Comparison of ENCODE assay signal across 9 cellular contexts in the genomic region with DNA sequence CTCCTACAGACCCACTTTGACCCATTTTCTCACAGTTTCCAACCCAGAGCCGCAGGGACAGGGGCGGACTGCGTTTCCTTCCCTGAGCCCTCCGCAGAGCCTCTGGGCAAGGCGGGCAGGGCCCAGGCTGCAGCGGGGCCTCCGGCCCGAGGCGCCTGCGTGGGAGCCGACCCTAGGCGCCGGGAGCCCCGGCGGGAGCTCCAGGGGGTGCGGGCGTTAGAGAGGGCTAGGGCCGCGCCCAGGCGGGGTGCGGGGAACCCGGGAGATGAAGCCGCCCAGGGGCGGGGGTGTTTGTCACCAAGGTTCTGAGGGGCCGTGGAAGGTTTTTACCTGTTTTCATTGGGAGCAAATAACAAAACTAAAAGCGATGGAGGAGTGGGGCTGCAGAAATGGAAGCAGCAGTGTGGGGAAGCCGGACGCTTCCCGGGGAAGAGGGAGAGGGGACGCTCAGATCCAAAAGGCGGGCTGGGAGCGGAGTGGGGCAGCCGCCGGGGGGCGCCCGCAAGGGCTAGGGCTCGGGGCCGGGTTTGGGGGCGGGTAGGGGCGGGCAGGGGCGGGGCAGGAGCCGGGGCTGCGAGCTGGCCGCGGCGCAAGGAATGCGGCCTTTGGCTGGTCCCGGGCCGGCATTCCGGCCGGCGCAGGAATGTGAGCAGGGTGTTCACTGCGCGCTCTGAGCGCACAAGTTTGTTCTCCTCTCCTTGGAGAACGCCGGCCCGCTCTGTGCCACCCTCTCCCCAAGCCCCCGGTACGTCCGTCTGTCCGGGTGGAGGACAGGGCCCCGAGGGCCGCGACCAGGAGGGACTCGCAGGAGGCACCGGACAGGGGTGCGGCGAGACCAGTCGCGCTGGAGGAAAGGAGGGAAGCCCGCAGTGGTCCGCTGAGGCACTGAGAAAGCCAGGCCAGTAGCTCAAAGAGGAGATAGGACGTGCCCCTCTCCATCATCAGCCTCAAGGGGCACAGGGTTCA.
DNase-seq lines count a peak whose midpoint lies in the region; ATAC-seq, FAIRE-seq and TF ChIP-seq lines count a peak whose summit lies in the region.
"Had no signal": no experiment of that assay in that cellular context is flagged by ENCODE, and none has a peak within 500 bp of the region (broad histone marks: within the 10 kb centered on the region; RNA-seq: fewer than 3 reads in every experiment).

No MANE protein-coding gene starts in this region.

- H3K9me3 Mint-ChIP-seq in central memory CD8-positive, alpha-beta T cell, result no peaks in the 10 kb centered on the region

- intact Hi-C loops in kidney (cut with DNase I), result loop anchor here (5.0 kb wide), 1 partner anchor 49 kb away; no protein-coding TSS in a partner anchor

- no peak for ATAC-seq in central memory CD8-positive, alpha-beta T cell (replicated peaks; ENCODE audit: extremely low read depth, poor library complexity, severe bottlenecking)
- peak; percentile 12 for ATAC-seq in stimulated activated naive CD8-positive, alpha-beta T cell treated with anti-CD3 and anti-CD28 coated beads, Interleukin-15, Interleukin-2, amounts not matched to agents 100 U/mL and 50 U/mL, for 24 hours
- no peak for ATAC-seq in HG03571 (IDR thresholded peaks at IDR 0.05; ENCODE audit: unreplicated experiment)

- no peaks in the 10 kb centered on the region for H3K36me3 ChIP-seq in kidney (ENCODE audit: control insufficient read depth in 1 of 2, insufficient read depth in 2 of 2, low read length in 2 of 2)

- peak; percentile 39 for TF ChIP-seq CTCF in kidney (IDR thresholded peaks at IDR 0.05; ENCODE audit: borderline replicate concordance, extremely low read depth, insufficient read depth)

- FAIRE-seq in kidney (lab: Jason Lieb, UNC), result no peak
- FAIRE-seq: A204.1 had no signal

- peaks cover 50% of the 10 kb centered on the region for H3K27me3 Mint-ChIP-seq in central memory CD8-positive, alpha-beta T cell

- peak overlapping the region; percentile 39 for H3K27ac Mint-ChIP-seq in central memory CD8-positive, alpha-beta T cell (ENCODE audit: low read depth)

- peak overlapping the region; percentile 95 to 97 for H3K27ac ChIP-seq in kidney (ENCODE audit: low read depth in 2 of 2, low read length in 2 of 2)

- H3K9me3 ChIP-seq in kidney (ENCODE audit: control insufficient read depth in 1 of 2, low read length in 2 of 2), result no peaks in the 10 kb centered on the region

- DNase-seq in DMS53 (lab: John Stamatoyannopoulos, UW) (peak; percentile 47), DMS53 treated with DMSO at 0.1 percent for 48 hours (lab: John Stamatoyannopoulos, UW; ENCODE audit: unreplicated experiment) (no peak), kidney (peak; percentile 95), putamen (ENCODE audit: low spot score) (no peak), HUDEP-2 (lab: John Stamatoyannopoulos, UW; ENCODE audit: unreplicated experiment in 76 of 76) (no peak)
- no peak for DNase-seq in central memory CD8-positive, alpha-beta T cell (ENCODE audit: low spot score in 2 of 2)
- no peak for DNase-seq in stimulated activated naive CD8-positive, alpha-beta T cell treated with anti-CD3 and anti-CD28 coated beads, Interleukin-15, Interleukin-2, amounts not matched to agents 100 U/mL and 50 U/mL, for 24 hours

- peak overlapping the region; percentile 40 to 67 for H3K4me3 ChIP-seq in kidney (ENCODE audit: low read length in 2 of 2)

- H3K4me1 ChIP-seq in kidney (ENCODE audit: control insufficient read depth in 1 of 2, insufficient read depth in 1 of 2, low read depth in 1 of 2, low read length in 2 of 2), result peaks cover 49 to 64% of the 10 kb centered on the region in 2 donors

- peaks cover 4% of the 10 kb centered on the region for H3K4me1 Mint-ChIP-seq in central memory CD8-positive, alpha-beta T cell

- H3K9ac ChIP-seq in kidney (ENCODE audit: low read length in 2 of 2), result peak overlapping the region; percentile 18 to 71

- peak overlapping the region; percentile 56 for H3K4me3 Mint-ChIP-seq in central memory CD8-positive, alpha-beta T cell

- no peaks in the 10 kb centered on the region for H3K36me3 Mint-ChIP-seq in central memory CD8-positive, alpha-beta T cell (ENCODE audit: insufficient read depth)

Comparison
In these comparisons a context has a peak if more than half of its experiments do, and no peak if none do; other contexts are left out.
1. DNase-seq: peak in DMS53 (single experiment) and kidney (single experiment); none in DMS53 treated with DMSO at 0.1 percent for 48 hours (single experiment), central memory CD8-positive, alpha-beta T cell (0 of 2), stimulated activated naive CD8-positive, alpha-beta T cell treated with anti-CD3 and anti-CD28 coated beads, Interleukin-15, Interleukin-2, amounts not matched to agents 100 U/mL and 50 U/mL, for 24 hours (single experiment), putamen (single experiment) and HUDEP-2 (0 of 76).